In the genomic region with DNA sequence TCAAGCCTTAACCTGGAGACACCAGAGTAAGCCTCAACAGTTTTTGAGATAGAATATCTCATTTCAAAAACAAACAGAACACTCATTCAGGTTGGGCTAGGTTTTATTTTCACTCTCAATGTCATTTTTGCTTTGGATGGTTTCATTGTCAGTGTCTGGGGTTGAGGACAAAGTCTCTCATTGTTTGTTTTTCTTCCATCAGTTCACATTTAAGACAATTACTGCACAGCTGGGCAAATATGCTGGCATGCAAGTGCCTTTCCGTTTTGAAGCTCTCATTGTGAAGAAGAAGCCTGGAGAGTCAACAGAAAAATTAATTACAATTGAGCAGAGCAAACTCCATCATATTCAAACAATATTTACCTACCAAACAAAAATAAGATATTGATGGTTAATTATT, we compare ENCODE assay signal across 18 cellular contexts.
DNase-seq lines count a peak whose midpoint lies in the region; ATAC-seq lines count a peak whose summit lies in the region.
"Had no signal": no experiment of that assay in that cellular context is flagged by ENCODE, and none has a peak within 500 bp of the region (broad histone marks: within the 10 kb centered on the region; RNA-seq: fewer than 3 reads in every experiment).

No MANE protein-coding gene starts in this region.

- no peaks in the 10 kb centered on the region for H3K36me3 Mint-ChIP-seq in activated naive CD4-positive, alpha-beta T cell treated with anti-CD3 and anti-CD28 coated beads, Interleukin-2, amount 10 ng/mL, durations not matched to agents 7 days and 5 days

- CTCF ChIA-PET in activated naive CD4-positive, alpha-beta T cell treated with anti-CD3 and anti-CD28 coated beads, Interleukin-2, amount 10 ng/mL, durations not matched to agents 7 days and 5 days (lab: Charles Lee) = no interaction called here

- no peaks in the 10 kb centered on the region for H3K27me3 Mint-ChIP-seq in activated naive CD4-positive, alpha-beta T cell treated with anti-CD3 and anti-CD28 coated beads, Interleukin-2, amount 10 ng/mL, durations not matched to agents 7 days and 5 days
- H3K27me3 Mint-ChIP-seq: central memory CD8-positive, alpha-beta T cell had no signal

- H3K9me3 Mint-ChIP-seq in activated naive CD4-positive, alpha-beta T cell treated with anti-CD3 and anti-CD28 coated beads, Interleukin-2, amount 10 ng/mL, durations not matched to agents 7 days and 5 days = no peaks in the 10 kb centered on the region
- H3K9me3 Mint-ChIP-seq: endodermal cell, GM23338 had no signal

- in situ Hi-C loops in ACHN (cut with HindIII; ENCODE audit: low pct_ligation_motif_present, low pct_unique_long_range_greater_than_20kb, low sequenced_read_pairs) = no loop called here

- no peak for ATAC-seq in HG03159 (IDR thresholded peaks at IDR 0.05; ENCODE audit: unreplicated experiment)
- ATAC-seq: GM23338 had no signal

- no peak overlapping the region for H3K4me3 Mint-ChIP-seq in activated naive CD4-positive, alpha-beta T cell treated with anti-CD3 and anti-CD28 coated beads, Interleukin-2, amount 10 ng/mL, durations not matched to agents 7 days and 5 days
- H3K4me3 Mint-ChIP-seq: central memory CD8-positive, alpha-beta T cell; endodermal cell; GM23338 had no signal

- H3K27ac Mint-ChIP-seq in activated naive CD4-positive, alpha-beta T cell treated with anti-CD3 and anti-CD28 coated beads, Interleukin-2, amount 10 ng/mL, durations not matched to agents 7 days and 5 days = no peak overlapping the region
- H3K27ac Mint-ChIP-seq: endodermal cell, GM23338 had no signal

- no peaks in the 10 kb centered on the region for H3K4me1 Mint-ChIP-seq in activated naive CD4-positive, alpha-beta T cell treated with anti-CD3 and anti-CD28 coated beads, Interleukin-2, amount 10 ng/mL, durations not matched to agents 7 days and 5 days
- H3K4me1 Mint-ChIP-seq: central memory CD8-positive, alpha-beta T cell; endodermal cell; GM23338 had no signal

- DNase-seq in DMS53 (lab: John Stamatoyannopoulos, UW) = peak; percentile 97
- DNase-seq in NCI-H187 treated with DMSO at 0.1 percent for 48 hours (lab: John Stamatoyannopoulos, UW) = peak; percentile 83
- peak; percentile 98 for DNase-seq in NCI-H69 (lab: John Stamatoyannopoulos, UW)
- peak; percentile 15 for DNase-seq in left kidney (ENCODE audit: low read depth, low spot score)
- DNase-seq in activated naive CD4-positive, alpha-beta T cell treated with anti-CD3 and anti-CD28 coated beads, Interleukin-2, amount 10 ng/mL, durations not matched to agents 7 days and 5 days = no peak
- no peak for DNase-seq in ACHN
- no peak for DNase-seq in D341Med (ENCODE audit: low spot score)
- DNase-seq: activated CD4-positive, alpha-beta T cell treated with anti-CD3 and anti-CD28 coated beads, Interleukin-2, amount 50 U/mL, for 48 hours; activated T-cell treated with anti-CD3 and anti-CD28 coated beads, Interleukin-2, amount 50 U/mL, for 48 hours; adrenal gland; DND-41; endodermal cell; mesendoderm; stimulated activated CD4-positive, alpha-beta T cell treated with anti-CD3 and anti-CD28 coated beads, Interleukin-4, amount 100 ng/mL, for 24 hours; thyroid gland had no signal

Comparison
In these comparisons a context has a peak if more than half of its experiments do, and no peak if none do; other contexts are left out.
1. DNase-seq: peak in DMS53 (single experiment), NCI-H187 treated with DMSO at 0.1 percent for 48 hours (single experiment), NCI-H69 (single experiment) and left kidney (single experiment); none in activated naive CD4-positive, alpha-beta T cell treated with anti-CD3 and anti-CD28 coated beads, Interleukin-2, amount 10 ng/mL, durations not matched to agents 7 days and 5 days (single experiment), ACHN (single experiment) and D341Med (single experiment).